In the genomic region with DNA sequence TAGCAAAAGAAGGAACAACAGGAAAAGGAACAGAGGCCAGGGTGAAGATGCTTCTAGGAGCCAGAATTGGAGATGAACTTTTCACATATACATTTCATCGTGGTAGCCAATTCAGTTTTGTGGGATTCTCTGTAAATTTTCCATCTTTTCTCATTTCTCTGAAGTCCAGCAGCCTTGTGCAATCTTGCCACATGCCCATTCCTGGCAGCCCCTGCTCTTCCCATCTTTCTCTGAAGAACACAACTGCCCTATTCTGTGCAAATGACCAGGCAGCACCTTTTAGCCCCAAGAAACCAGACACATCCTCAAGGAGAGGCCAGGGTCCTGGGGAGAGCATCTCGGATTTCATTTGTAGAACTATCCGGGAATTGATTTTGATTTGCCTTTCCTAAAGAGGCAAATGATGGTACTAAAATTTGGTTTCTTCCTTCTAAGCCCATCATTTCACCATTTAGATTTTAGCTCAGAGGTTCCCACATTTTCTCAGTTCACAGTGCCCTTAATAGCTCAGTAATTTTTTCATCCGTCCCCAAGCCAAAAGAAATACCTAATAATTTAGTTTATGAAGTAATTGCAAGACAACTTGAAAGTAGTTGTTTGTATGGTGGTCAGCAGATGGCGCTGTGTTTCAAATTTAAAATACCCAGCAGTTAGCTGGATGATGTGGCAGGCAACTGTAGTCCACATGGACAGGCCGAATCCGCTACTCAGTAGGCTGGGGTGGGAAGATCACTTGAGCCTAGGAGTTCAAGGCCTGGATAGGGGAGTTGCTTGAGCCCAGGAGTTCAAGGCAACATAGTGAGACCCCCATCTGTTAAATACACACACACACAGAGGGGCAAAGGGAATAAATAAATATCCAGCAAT, we compare ENCODE assay signal across 1 cellular context.
A peak's percentile ranks its signal among the peaks of the same experiment; 100 is the strongest.
TF ChIP-seq lines count a peak whose summit lies in the region.

No MANE protein-coding gene starts in this region.

TF ChIP-seq in K562, 482 proteins besides CTCF, POLR2A, EP300 and RAD21 (continued from another document):
- TF ChIP-seq, protein P1, sequence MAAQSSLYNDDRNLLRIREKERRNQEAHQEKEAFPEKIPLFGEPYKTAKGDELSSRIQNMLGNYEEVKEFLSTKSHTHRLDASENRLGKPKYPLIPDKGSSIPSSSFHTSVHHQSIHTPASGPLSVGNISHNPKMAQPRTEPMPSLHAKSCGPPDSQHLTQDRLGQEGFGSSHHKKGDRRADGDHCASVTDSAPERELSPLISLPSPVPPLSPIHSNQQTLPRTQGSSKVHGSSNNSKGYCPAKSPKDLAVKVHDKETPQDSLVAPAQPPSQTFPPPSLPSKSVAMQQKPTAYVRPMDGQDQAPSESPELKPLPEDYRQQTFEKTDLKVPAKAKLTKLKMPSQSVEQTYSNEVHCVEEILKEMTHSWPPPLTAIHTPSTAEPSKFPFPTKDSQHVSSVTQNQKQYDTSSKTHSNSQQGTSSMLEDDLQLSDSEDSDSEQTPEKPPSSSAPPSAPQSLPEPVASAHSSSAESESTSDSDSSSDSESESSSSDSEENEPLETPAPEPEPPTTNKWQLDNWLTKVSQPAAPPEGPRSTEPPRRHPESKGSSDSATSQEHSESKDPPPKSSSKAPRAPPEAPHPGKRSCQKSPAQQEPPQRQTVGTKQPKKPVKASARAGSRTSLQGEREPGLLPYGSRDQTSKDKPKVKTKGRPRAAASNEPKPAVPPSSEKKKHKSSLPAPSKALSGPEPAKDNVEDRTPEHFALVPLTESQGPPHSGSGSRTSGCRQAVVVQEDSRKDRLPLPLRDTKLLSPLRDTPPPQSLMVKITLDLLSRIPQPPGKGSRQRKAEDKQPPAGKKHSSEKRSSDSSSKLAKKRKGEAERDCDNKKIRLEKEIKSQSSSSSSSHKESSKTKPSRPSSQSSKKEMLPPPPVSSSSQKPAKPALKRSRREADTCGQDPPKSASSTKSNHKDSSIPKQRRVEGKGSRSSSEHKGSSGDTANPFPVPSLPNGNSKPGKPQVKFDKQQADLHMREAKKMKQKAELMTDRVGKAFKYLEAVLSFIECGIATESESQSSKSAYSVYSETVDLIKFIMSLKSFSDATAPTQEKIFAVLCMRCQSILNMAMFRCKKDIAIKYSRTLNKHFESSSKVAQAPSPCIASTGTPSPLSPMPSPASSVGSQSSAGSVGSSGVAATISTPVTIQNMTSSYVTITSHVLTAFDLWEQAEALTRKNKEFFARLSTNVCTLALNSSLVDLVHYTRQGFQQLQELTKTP (IDR thresholded peaks at IDR 0.05; ENCODE audit: low read depth in 1 of 2, partially characterized antibody in 2 of 2) = no peak
- TF ChIP-seq, protein P2, sequence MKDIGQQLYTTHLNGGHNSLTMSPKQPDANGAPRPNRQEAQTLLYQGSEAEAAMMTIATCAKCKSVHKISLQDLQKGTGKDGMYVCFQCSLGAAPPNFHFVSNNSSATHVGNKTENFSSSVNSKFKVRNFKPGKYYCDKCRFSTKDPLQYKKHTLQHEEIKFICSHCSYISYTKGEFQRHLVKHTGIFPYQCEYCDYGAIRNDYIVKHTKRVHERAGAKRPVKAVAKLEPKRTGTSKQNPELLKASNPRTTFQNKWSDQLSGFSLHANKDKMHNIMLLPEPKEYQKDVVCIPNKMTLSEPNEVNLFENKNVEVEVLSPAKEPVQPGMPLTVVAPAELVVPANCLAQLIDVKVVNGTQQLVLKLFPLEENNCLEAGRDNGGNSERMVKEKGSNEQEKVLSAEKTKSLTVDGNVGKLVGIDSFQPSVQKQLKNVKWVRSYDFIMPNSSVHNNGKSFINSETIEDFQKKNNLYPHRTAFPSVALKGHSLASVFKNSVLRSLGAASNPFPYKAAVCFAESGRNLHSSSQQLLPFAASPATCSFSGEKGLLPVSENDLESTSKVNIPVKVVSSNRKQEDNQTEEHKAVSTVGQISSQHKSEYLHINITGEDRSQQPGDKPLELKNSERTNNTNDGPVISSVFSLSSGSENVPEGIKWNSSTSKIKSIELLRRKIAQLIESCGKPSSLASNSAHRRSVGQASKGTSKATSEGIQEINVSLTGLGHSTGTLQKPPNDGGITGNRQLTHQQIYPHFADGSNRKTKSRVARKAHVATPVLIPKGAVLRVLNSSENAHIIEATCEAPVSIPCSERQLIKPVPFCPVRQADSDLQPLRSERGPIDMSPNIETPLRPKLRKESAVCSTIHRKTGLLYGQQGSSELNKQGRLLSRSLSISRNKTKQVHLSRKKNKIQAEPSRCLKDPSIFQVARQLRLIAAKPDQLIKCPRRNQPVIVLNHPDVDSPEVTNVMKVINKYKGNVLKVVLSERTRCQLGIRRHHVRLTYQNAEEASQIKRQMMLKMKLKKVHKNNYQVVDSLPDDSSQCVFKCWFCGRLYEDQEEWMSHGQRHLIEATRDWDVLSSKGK (CRISPR knock-in tag; IDR thresholded peaks at IDR 0.05) = no peak
- TF ChIP-seq, protein P3, sequence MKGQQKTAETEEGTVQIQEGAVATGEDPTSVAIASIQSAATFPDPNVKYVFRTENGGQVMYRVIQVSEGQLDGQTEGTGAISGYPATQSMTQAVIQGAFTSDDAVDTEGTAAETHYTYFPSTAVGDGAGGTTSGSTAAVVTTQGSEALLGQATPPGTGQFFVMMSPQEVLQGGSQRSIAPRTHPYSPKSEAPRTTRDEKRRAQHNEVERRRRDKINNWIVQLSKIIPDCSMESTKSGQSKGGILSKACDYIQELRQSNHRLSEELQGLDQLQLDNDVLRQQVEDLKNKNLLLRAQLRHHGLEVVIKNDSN (CRISPR knock-in tag; IDR thresholded peaks at IDR 0.05) = no peak
- TF ChIP-seq RBM22 (IDR thresholded peaks at IDR 0.05; ENCODE audit: low read depth, low read length, poor library complexity, severe bottlenecking) (no peak), PTBP1 (IDR thresholded peaks at IDR 0.05; ENCODE audit: low read depth, low read length) (no peak)
- TF ChIP-seq, protein P4, sequence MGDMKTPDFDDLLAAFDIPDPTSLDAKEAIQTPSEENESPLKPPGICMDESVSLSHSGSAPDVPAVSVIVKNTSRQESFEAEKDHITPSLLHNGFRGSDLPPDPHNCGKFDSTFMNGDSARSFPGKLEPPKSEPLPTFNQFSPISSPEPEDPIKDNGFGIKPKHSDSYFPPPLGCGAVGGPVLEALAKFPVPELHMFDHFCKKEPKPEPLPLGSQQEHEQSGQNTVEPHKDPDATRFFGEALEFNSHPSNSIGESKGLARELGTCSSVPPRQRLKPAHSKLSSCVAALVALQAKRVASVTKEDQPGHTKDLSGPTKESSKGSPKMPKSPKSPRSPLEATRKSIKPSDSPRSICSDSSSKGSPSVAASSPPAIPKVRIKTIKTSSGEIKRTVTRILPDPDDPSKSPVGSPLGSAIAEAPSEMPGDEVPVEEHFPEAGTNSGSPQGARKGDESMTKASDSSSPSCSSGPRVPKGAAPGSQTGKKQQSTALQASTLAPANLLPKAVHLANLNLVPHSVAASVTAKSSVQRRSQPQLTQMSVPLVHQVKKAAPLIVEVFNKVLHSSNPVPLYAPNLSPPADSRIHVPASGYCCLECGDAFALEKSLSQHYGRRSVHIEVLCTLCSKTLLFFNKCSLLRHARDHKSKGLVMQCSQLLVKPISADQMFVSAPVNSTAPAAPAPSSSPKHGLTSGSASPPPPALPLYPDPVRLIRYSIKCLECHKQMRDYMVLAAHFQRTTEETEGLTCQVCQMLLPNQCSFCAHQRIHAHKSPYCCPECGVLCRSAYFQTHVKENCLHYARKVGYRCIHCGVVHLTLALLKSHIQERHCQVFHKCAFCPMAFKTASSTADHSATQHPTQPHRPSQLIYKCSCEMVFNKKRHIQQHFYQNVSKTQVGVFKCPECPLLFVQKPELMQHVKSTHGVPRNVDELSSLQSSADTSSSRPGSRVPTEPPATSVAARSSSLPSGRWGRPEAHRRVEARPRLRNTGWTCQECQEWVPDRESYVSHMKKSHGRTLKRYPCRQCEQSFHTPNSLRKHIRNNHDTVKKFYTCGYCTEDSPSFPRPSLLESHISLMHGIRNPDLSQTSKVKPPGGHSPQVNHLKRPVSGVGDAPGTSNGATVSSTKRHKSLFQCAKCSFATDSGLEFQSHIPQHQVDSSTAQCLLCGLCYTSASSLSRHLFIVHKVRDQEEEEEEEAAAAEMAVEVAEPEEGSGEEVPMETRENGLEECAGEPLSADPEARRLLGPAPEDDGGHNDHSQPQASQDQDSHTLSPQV (IDR thresholded peaks at IDR 0.05) = peak; percentile 76
